In genomic region chr4:35993606-35994005, GRCh38 we compare ENCODE assay signal across 22 cellular contexts.
DNase-seq lines count a peak whose midpoint lies in the region; ATAC-seq, FAIRE-seq and TF ChIP-seq lines count a peak whose summit lies in the region.
"Had no signal": no experiment of that assay in that cellular context is flagged by ENCODE, and none has a peak within 500 bp of the region (broad histone marks: within the 10 kb centered on the region; RNA-seq: fewer than 3 reads in every experiment).

No MANE protein-coding gene starts in this region.

- intact Hi-C loops in stomach (cut with DNase I; ENCODE audit: low total_unique reads), result no loop called here

- no peaks in the 10 kb centered on the region for H3K36me3 ChIP-seq in stomach
- H3K36me3 ChIP-seq: BE2C; BLaER1 treated with 17β-estradiol and CSF1 and Interleukin-3, amounts not matched to agents 10 nM and 100 nM had no signal

- peaks cover 0 to 3% (median 0%) of the 10 kb centered on the region in 4 donors for H3K9me3 ChIP-seq in stomach
- H3K9me3 ChIP-seq: A549, BE2C had no signal

- H3K4me3 ChIP-seq in stomach, result no peak overlapping the region
- H3K4me3 ChIP-seq: A549; BLaER1 treated with 17β-estradiol and CSF1 and Interleukin-3, amounts not matched to agents 10 nM and 100 nM had no signal

- no peaks in the 10 kb centered on the region for H3K4me1 ChIP-seq in stomach
- H3K4me1 ChIP-seq: A549; BE2C; BLaER1 treated with 17β-estradiol and CSF1 and Interleukin-3, amounts not matched to agents 10 nM and 100 nM had no signal

- DNase-seq in GM12892 (ENCODE audit: insufficient read length) (no peak), NCI-H526 treated with DMSO at 0.1 percent for 48 hours (lab: John Stamatoyannopoulos, UW) (peak; percentile 3), stomach (no peak), NCI-H510A (lab: John Stamatoyannopoulos, UW) (no peak), middle frontal gyrus (ENCODE audit: extremely low spot score, low spot score) (no peak)
- DNase-seq: 8988T; ACHN; AML-193; BE2C; CD4-positive, alpha-beta T cell; CD8-positive, alpha-beta memory T cell; DMS53; DMS79 treated with DMSO at 0.1 percent for 48 hours; GF-D8; GOT3; H7 had no signal

- ATAC-seq in GM18907 (IDR thresholded peaks at IDR 0.05; ENCODE audit: unreplicated experiment) (peak; percentile 52), GM19463 (IDR thresholded peaks at IDR 0.05; ENCODE audit: unreplicated experiment) (peak; percentile 50), GM19452 (IDR thresholded peaks at IDR 0.05; ENCODE audit: unreplicated experiment) (no peak)
- ATAC-seq: A549, HCT116 had no signal

- no peak for TF ChIP-seq EP300 in stomach (IDR thresholded peaks at IDR 0.05)

- 52 to 66% (median 60%) methylated on average over 2 of the region's 2 CpGs for WGBS in stomach, 5 donors

- no peak overlapping the region for H3K27ac ChIP-seq in stomach
- H3K27ac ChIP-seq: A549; BLaER1 treated with 17β-estradiol and CSF1 and Interleukin-3, amounts not matched to agents 10 nM and 100 nM had no signal

- FAIRE-seq in GM12892 (lab: Jason Lieb, UNC), result peak; percentile 60
- FAIRE-seq: A549 had no signal

- no peaks in the 10 kb centered on the region for H3K27me3 ChIP-seq in stomach
- H3K27me3 ChIP-seq: BE2C; BLaER1 treated with 17β-estradiol and CSF1 and Interleukin-3, amounts not matched to agents 10 nM and 100 nM had no signal

- TF ChIP-seq POLR2A in GM12892 (IDR thresholded peaks at IDR 0.05; ENCODE audit: low read depth, low read length) (no peak), stomach (IDR thresholded peaks at IDR 0.05) (no peak)

- no peak for TF ChIP-seq CTCF in stomach (IDR thresholded peaks at IDR 0.05)
